16 cellular contexts compared by ENCODE assay signal in the genomic region with DNA sequence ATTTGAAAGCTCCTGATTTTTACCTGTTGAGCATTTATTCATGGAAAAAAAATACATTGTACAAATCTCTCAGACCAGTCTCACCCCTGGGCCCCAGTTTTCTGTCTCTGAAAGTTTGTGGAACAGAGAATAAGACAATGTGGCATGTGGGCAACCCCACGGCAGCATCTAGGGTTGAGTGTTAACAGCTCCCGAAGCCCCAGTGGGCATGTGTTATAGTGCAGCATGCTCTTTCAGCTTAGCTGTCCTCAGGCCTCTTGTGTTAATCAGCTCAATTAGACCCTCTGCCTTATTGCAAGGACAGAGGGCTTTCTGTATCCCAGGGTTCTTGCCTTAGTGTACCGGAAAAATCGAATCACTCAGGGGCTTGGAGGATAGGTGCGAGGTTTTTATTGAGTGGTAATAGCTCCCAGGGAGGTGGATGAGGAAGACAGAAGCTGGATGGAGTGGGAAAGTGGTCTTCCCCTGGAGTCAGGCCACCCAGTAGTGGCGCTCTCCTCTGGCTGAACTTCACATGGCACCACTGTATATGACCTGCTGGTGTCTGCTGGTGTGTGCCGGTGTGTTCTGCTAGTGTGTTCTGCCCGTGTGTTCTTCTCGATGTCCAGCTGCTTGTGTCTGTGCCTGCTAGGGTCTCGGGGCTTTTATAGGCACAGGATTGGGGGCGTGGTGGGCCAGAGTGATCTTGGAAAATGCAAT.
DNase-seq lines count a peak whose midpoint lies in the region; ATAC-seq, FAIRE-seq and TF ChIP-seq lines count a peak whose summit lies in the region.
"Had no signal": no experiment of that assay in that cellular context is flagged by ENCODE, and none has a peak within 500 bp of the region (broad histone marks: within the 10 kb centered on the region; RNA-seq: fewer than 3 reads in every experiment).

No MANE protein-coding gene starts in this region.

- no peak overlapping the region for H3K9ac ChIP-seq in mesendoderm (ENCODE audit: low read length)

- H2AFZ ChIP-seq in GM23338 = no peak overlapping the region

- FAIRE-seq in GM19239 (lab: Jason Lieb, UNC) (no peak), RCC 7860 (lab: Jason Lieb, UNC) (no peak)
- FAIRE-seq: A204.1, G401.6, H54 had no signal

- H3K27me3 Mint-ChIP-seq in GM23338 (ENCODE audit: insufficient read depth, low read depth, poor library complexity) = peaks cover 4% of the 10 kb centered on the region
- H3K27me3 Mint-ChIP-seq: B cell had no signal

- no peak overlapping the region for H2BK15ac ChIP-seq in mesendoderm (replicated peaks; ENCODE audit: low read depth)

- H3K9me3 ChIP-seq in WERI-Rb-1 (ENCODE audit: severe bottlenecking) = no peaks in the 10 kb centered on the region

- H3K4me2 ChIP-seq in GM23338 (no peak overlapping the region), mesendoderm (ENCODE audit: low read length) (no peak overlapping the region)

- peak; percentile 68 for ATAC-seq in GM23338

- TF ChIP-seq CTCF in GM06990 (IDR thresholded peaks at IDR 0.05; ENCODE audit: insufficient read depth, low read length, poor library complexity, severe bottlenecking) (no peak), GM23338 (conservative IDR thresholded peaks at IDR 0.05; ENCODE audit: low read depth in 2 of 2) (peak in 1 of 2 experiments; percentile 28; a peak in 1 of 4 replicates), WERI-Rb-1 (IDR thresholded peaks at IDR 0.05; ENCODE audit: low read depth, low read length) (peak; percentile 36)

- no CpG with 5 or more reads among the region's 11 CpGs for WGBS in mesendoderm (ENCODE audit: extremely low coverage, insufficient coverage, low lambda C conversion rate)

- H3F3A ChIP-seq in GM23338 (replicated peaks; ENCODE audit: low read depth) = no peaks in the 10 kb centered on the region

- H3K79me2 ChIP-seq in GM23338 (replicated peaks; ENCODE audit: insufficient read depth) = no peaks in the 10 kb centered on the region
- H3K79me2 ChIP-seq in mesendoderm (ENCODE audit: control insufficient read depth, insufficient read depth, low read length) = no peaks in the 10 kb centered on the region

- no peak overlapping the region for H2AK5ac ChIP-seq in mesendoderm (ENCODE audit: low read length)

- no peak overlapping the region for H4K8ac ChIP-seq in mesendoderm (ENCODE audit: low read depth, low read length)

- H3K4me1 Mint-ChIP-seq in GM23338 = peaks cover 13% of the 10 kb centered on the region
- H3K4me1 Mint-ChIP-seq: CD4-positive, alpha-beta memory T cell had no signal

- H2BK5ac ChIP-seq in mesendoderm (ENCODE audit: low read length) = no peak overlapping the region

- no peak overlapping the region for H3K4ac ChIP-seq in mesendoderm (ENCODE audit: low read depth, low read length)

- no peaks in the 10 kb centered on the region for H3K27me3 ChIP-seq in GM06990 (replicated peaks; ENCODE audit: control insufficient read depth, insufficient read depth, low read length)
- no peaks in the 10 kb centered on the region for H3K27me3 ChIP-seq in GM23338 (ENCODE audit: insufficient read depth)
- H3K27me3 ChIP-seq in WERI-Rb-1 (ENCODE audit: insufficient read depth, low read depth, severe bottlenecking) = no peaks in the 10 kb centered on the region
- H3K27me3 ChIP-seq in mesendoderm (ENCODE audit: insufficient read depth, low read length, poor library complexity) = no peaks in the 10 kb centered on the region

- no peak overlapping the region for H3K56ac ChIP-seq in mesendoderm (ENCODE audit: low read length)

- no peak overlapping the region for H3K23ac ChIP-seq in mesendoderm (ENCODE audit: low read length)

- H3K9me2 ChIP-seq in GM23338 (ENCODE audit: insufficient read depth) = 0 out of 2 replicates have a peak, but pooled peaks cover 4% of the 10 kb centered on the region

- no peaks in the 10 kb centered on the region for H3K36me3 Mint-ChIP-seq in GM23338 (ENCODE audit: low read depth)
- H3K36me3 Mint-ChIP-seq: CD4-positive, alpha-beta memory T cell had no signal

- no peaks in the 10 kb centered on the region for H3K9me3 Mint-ChIP-seq in GM23338
- H3K9me3 Mint-ChIP-seq: CD4-positive, alpha-beta memory T cell had no signal

- H3K27ac ChIP-seq in GM23338 (ENCODE audit: low read depth) = no peak overlapping the region
- H3K27ac ChIP-seq in WERI-Rb-1 = peak overlapping the region; percentile 29
- no peak overlapping the region for H3K27ac ChIP-seq in mesendoderm (ENCODE audit: low read depth, low read length)
- H3K27ac ChIP-seq: C4-2B, HL-60 had no signal

- DNase-seq in GM06990 (ENCODE audit: extremely low read depth, insufficient read length) (no peak), GM23338 (ENCODE audit: low spot score) (peak; percentile 36), WERI-Rb-1 (peak; percentile 64), mesendoderm (peak; percentile 50), GM19239 (ENCODE audit: insufficient read length, low spot score) (no peak), RCC 7860 (ENCODE audit: low spot score) (no peak), NOMO-1 treated with dmso at 0.1 percent for 144 hours (lab: John Stamatoyannopoulos, UW; ENCODE audit: unreplicated experiment) (no peak)
- DNase-seq: CD4-positive, alpha-beta memory T cell; DMS79 treated with DMSO at 0.1 percent for 48 hours; EL had no signal

- no peak overlapping the region for H4K5ac ChIP-seq in mesendoderm (ENCODE audit: low read length)

- H3K36me3 ChIP-seq in GM06990 (ENCODE audit: control insufficient read depth, insufficient read depth, low read length) = no peaks in the 10 kb centered on the region; the same call in 1 of the 2 replicates
- no peaks in the 10 kb centered on the region for H3K36me3 ChIP-seq in GM23338 (ENCODE audit: insufficient read depth)
- no peaks in the 10 kb centered on the region for H3K36me3 ChIP-seq in WERI-Rb-1
- H3K36me3 ChIP-seq in mesendoderm (ENCODE audit: control insufficient read depth, insufficient read depth, low read length) = no peaks in the 10 kb centered on the region

- H3K18ac ChIP-seq in mesendoderm (ENCODE audit: low read length) = no peak overlapping the region

- no peak overlapping the region for H3K27ac Mint-ChIP-seq in GM23338
- H3K27ac Mint-ChIP-seq: B cell; CD4-positive, alpha-beta memory T cell had no signal

- H3K4me3 ChIP-seq in GM06990 (replicated peaks; ENCODE audit: low read depth, low read length) = peak overlapping the region; percentile 31; the same call in 1 of the 2 replicates
- no peak overlapping the region for H3K4me3 ChIP-seq in GM23338
- no peak overlapping the region for H3K4me3 ChIP-seq in WERI-Rb-1 (ENCODE audit: low read depth, low read length)
- H3K4me3 ChIP-seq in mesendoderm (ENCODE audit: low read length) = no peak overlapping the region

- no peak overlapping the region for H3K4me3 Mint-ChIP-seq in GM23338
- H3K4me3 Mint-ChIP-seq: B cell; CD4-positive, alpha-beta memory T cell had no signal

- H3K79me1 ChIP-seq in mesendoderm (ENCODE audit: low read length) = no peaks in the 10 kb centered on the region

- H3K4me1 ChIP-seq in GM23338 (ENCODE audit: insufficient read depth) (peaks cover 6% of the 10 kb centered on the region), mesendoderm (ENCODE audit: control insufficient read depth, low read depth, low read length) (peaks cover 4% of the 10 kb centered on the region)

- H2BK120ac ChIP-seq in mesendoderm (ENCODE audit: low read depth, low read length) = no peak overlapping the region

- H4K20me1 ChIP-seq in GM23338 (replicated peaks; ENCODE audit: insufficient read depth) = no peaks in the 10 kb centered on the region

TF ChIP-seq in GM23338, 12 proteins besides CTCF, POLR2A, EP300 and RAD21 (continues in another document):
- TF ChIP-seq EZH2phosphoT487 (IDR thresholded peaks at IDR 0.05; ENCODE audit: unreplicated experiment) (no peak), POLR2AphosphoS5 (IDR thresholded peaks at IDR 0.05; ENCODE audit: low read depth) (no peak), EZH2 (IDR thresholded peaks at IDR 0.05; ENCODE audit: low read depth, unreplicated experiment) (no peak), JUNB (IDR thresholded peaks at IDR 0.05; ENCODE audit: unreplicated experiment) (no peak), ZNF331 (CRISPR knock-in tag; IDR thresholded peaks at IDR 0.05; ENCODE audit: low read depth) (no peak), ZNF114 (CRISPR knock-in tag; IDR thresholded peaks at IDR 0.05) (no peak), NANOG (IDR thresholded peaks at IDR 0.05; ENCODE audit: borderline replicate concordance) (no peak), CREB1 (CRISPR knock-in tag; IDR thresholded peaks at IDR 0.05; ENCODE audit: low read depth) (no peak), STAT1 (IDR thresholded peaks at IDR 0.05; ENCODE audit: unreplicated experiment) (no peak)
- TF ChIP-seq, protein P1, sequence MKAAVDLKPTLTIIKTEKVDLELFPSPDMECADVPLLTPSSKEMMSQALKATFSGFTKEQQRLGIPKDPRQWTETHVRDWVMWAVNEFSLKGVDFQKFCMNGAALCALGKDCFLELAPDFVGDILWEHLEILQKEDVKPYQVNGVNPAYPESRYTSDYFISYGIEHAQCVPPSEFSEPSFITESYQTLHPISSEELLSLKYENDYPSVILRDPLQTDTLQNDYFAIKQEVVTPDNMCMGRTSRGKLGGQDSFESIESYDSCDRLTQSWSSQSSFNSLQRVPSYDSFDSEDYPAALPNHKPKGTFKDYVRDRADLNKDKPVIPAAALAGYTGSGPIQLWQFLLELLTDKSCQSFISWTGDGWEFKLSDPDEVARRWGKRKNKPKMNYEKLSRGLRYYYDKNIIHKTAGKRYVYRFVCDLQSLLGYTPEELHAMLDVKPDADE (IDR thresholded peaks at IDR 0.05) = no peak

Comparison
In these comparisons a context has a peak if more than half of its experiments do, and no peak if none do; other contexts are left out.
1. DNase-seq: peak in GM23338 (single experiment), WERI-Rb-1 (single experiment) and mesendoderm (single experiment); none in GM06990 (single experiment), GM19239 (single experiment), RCC 7860 (single experiment) and NOMO-1 treated with dmso at 0.1 percent for 144 hours (single experiment).